In the genomic region with DNA sequence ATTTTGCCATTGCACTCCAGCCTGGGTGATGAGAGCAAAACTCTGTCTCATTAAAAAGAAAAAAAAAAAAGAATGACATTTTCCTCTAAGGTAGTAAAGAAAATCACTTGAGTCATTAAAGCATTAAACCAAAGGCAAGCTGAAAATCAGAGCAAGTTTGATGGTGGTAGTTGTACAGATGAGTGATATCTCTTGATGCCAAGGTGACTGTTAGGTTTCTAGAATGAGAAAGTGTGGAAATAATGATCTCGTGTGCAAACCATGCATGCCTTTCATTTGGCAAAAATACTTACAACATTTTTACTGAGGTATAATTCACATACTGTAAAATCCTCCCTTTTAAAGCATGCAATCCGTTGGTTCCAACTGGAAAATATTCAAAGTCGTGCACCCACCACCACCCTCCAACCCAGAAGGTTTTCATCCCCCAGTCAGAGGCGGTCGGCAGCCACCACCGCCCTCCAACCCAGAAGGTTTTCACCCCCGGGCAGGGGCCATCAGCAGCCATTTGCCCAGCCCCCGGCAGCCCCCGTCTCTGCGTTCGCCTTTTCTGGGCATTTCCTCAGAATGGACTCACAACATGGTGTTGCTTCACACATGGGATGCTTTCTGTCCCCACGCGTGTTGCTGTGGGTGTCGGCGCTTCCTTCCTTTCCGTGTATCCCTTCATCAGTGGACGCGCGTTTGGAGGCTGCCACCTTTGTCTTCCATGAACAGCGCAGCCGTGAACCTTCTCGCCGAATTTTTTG, we compare ENCODE assay signal across 20 cellular contexts.
DNase-seq lines count a peak whose midpoint lies in the region; ATAC-seq and TF ChIP-seq lines count a peak whose summit lies in the region.
"Had no signal": no experiment of that assay in that cellular context is flagged by ENCODE, and none has a peak within 500 bp of the region (broad histone marks: within the 10 kb centered on the region; RNA-seq: fewer than 3 reads in every experiment).

No MANE protein-coding gene starts in this region.

- no peak overlapping the region for H3K27ac ChIP-seq in vagina
- H3K27ac ChIP-seq in esophagus muscularis mucosa (replicated peaks in 1 of 4) = no peak overlapping the region
- H3K27ac ChIP-seq: hepatocyte, SJSA1 had no signal

- no peaks in the 10 kb centered on the region for H3K9me3 ChIP-seq in vagina
- no peaks in the 10 kb centered on the region for H3K9me3 ChIP-seq in esophagus muscularis mucosa
- H3K9me3 ChIP-seq: left lung, SJSA1, upper lobe of left lung had no signal

- ATAC-seq in stimulated activated naive CD8-positive, alpha-beta T cell treated with anti-CD3 and anti-CD28 coated beads, Interleukin-15, amount 100 ng/mL, for 72 hours = no peak
- no peak for ATAC-seq in WTC11
- no peak for ATAC-seq in left lobe of liver
- ATAC-seq in GM18498 (IDR thresholded peaks at IDR 0.05; ENCODE audit: unreplicated experiment) = no peak
- no peak for ATAC-seq in HG03432 (IDR thresholded peaks at IDR 0.05; ENCODE audit: unreplicated experiment)
- ATAC-seq: K562, left lung, natural killer cell had no signal

- H3K27ac Mint-ChIP-seq in stimulated activated naive CD8-positive, alpha-beta T cell treated with anti-CD3 and anti-CD28 coated beads, Interleukin-15, Interleukin-2, amounts not matched to agents 100 ng/mL and 50 ng/mL, for 24 hours = peak overlapping the region; percentile 63
- no peak overlapping the region for H3K27ac Mint-ChIP-seq in stimulated activated naive CD8-positive, alpha-beta T cell treated with anti-CD3 and anti-CD28 coated beads, Interleukin-15, amount 100 ng/mL, for 72 hours
- H3K27ac Mint-ChIP-seq in WTC11 = peak overlapping the region; percentile 57
- H3K27ac Mint-ChIP-seq: natural killer cell; stimulated activated effector memory CD8-positive, alpha-beta T cell treated with anti-CD3 and anti-CD28 coated beads, Interleukin-12 subunit alpha, Interleukin-12 subunit beta, amount 100 ng/mL, for 72 hours had no signal

- H3K4me3 Mint-ChIP-seq in stimulated activated naive CD8-positive, alpha-beta T cell treated with anti-CD3 and anti-CD28 coated beads, Interleukin-15, Interleukin-2, amounts not matched to agents 100 ng/mL and 50 ng/mL, for 24 hours = no peak overlapping the region
- no peak overlapping the region for H3K4me3 Mint-ChIP-seq in stimulated activated naive CD8-positive, alpha-beta T cell treated with anti-CD3 and anti-CD28 coated beads, Interleukin-15, amount 100 ng/mL, for 72 hours
- peak overlapping the region; percentile 5; the same call in 1 of the 2 replicates for H3K4me3 Mint-ChIP-seq in WTC11
- H3K4me3 Mint-ChIP-seq: natural killer cell; stimulated activated effector memory CD8-positive, alpha-beta T cell treated with anti-CD3 and anti-CD28 coated beads, Interleukin-12 subunit alpha, Interleukin-12 subunit beta, amount 100 ng/mL, for 72 hours had no signal

- H3K36me3 ChIP-seq in vagina (no peaks in the 10 kb centered on the region), esophagus muscularis mucosa (peaks cover 0 to 2% (median under 1%) of the 10 kb centered on the region in 4 donors)
- H3K36me3 ChIP-seq: SJSA1 had no signal

- H3K4me3 ChIP-seq in vagina = no peak overlapping the region
- H3K4me3 ChIP-seq in esophagus muscularis mucosa = no peak overlapping the region
- H3K4me3 ChIP-seq: dorsolateral prefrontal cortex, hepatocyte, K562, left lung, SJSA1, upper lobe of left lung had no signal

- intact Hi-C loops in vagina (cut with DNase I) (no loop called here), esophagus muscularis mucosa (cut with DNase I) (no loop called here)

- CTCF ChIA-PET in WTC11 (lab: Charles Lee) = no interaction called here

- DNase-seq in stimulated activated naive CD8-positive, alpha-beta T cell treated with anti-CD3 and anti-CD28 coated beads, Interleukin-15, amount 100 ng/mL, for 72 hours = no peak
- peak; percentile 12 for DNase-seq in WTC11 (ENCODE audit: low spot score)
- DNase-seq in left lobe of liver (ENCODE audit: low spot score) = peak; percentile 39
- peak; percentile 81 for DNase-seq in vagina (ENCODE audit: extremely low spot score in 2 of 2)
- no peak for DNase-seq in esophagus muscularis mucosa (ENCODE audit: extremely low spot score)
- DNase-seq: activated gamma-delta T cell, Calu3, dorsolateral prefrontal cortex, left lung, natural killer cell, NCI-H1092 treated with DMSO at 0.1 percent for 48 hours, NCI-H2227 treated with DMSO at 0.1 percent for 48 hours, upper lobe of left lung had no signal

- no peaks in the 10 kb centered on the region for H3K36me3 Mint-ChIP-seq in stimulated activated naive CD8-positive, alpha-beta T cell treated with anti-CD3 and anti-CD28 coated beads, Interleukin-15, Interleukin-2, amounts not matched to agents 100 ng/mL and 50 ng/mL, for 24 hours (ENCODE audit: low read depth)
- peaks cover 9% of the 10 kb centered on the region for H3K36me3 Mint-ChIP-seq in WTC11
- H3K36me3 Mint-ChIP-seq: natural killer cell; stimulated activated effector memory CD8-positive, alpha-beta T cell treated with anti-CD3 and anti-CD28 coated beads, Interleukin-12 subunit alpha, Interleukin-12 subunit beta, amount 100 ng/mL, for 72 hours had no signal

- no peak for TF ChIP-seq CTCF in WTC11 (IDR thresholded peaks at IDR 0.05)
- no peak for TF ChIP-seq CTCF in vagina (IDR thresholded peaks at IDR 0.05)
- TF ChIP-seq CTCF in esophagus muscularis mucosa (IDR thresholded peaks at IDR 0.05) = no peak

- POLR2A ChIA-PET in WTC11 (lab: Charles Lee) = no interaction called here

- H3K4me1 ChIP-seq in vagina (peaks cover 31% of the 10 kb centered on the region), esophagus muscularis mucosa (peaks cover 17 to 29% (median 23%) of the 10 kb centered on the region in 4 donors)

- H3K27me3 Mint-ChIP-seq in stimulated activated naive CD8-positive, alpha-beta T cell treated with anti-CD3 and anti-CD28 coated beads, Interleukin-15, Interleukin-2, amounts not matched to agents 100 ng/mL and 50 ng/mL, for 24 hours = no peaks in the 10 kb centered on the region
- no peaks in the 10 kb centered on the region for H3K27me3 Mint-ChIP-seq in stimulated activated naive CD8-positive, alpha-beta T cell treated with anti-CD3 and anti-CD28 coated beads, Interleukin-15, amount 100 ng/mL, for 72 hours
- H3K27me3 Mint-ChIP-seq in WTC11 (ENCODE audit: low read depth) = no peaks in the 10 kb centered on the region

- H3K27me3 ChIP-seq in vagina (no peaks in the 10 kb centered on the region), esophagus muscularis mucosa (no peaks in the 10 kb centered on the region)
- H3K27me3 ChIP-seq: dorsolateral prefrontal cortex, hepatocyte, left lung, SJSA1, upper lobe of left lung had no signal

- no peak for TF ChIP-seq EP300 in esophagus muscularis mucosa (IDR thresholded peaks at IDR 0.05)

- 90% methylated on average over 23 of the region's 23 CpGs for WGBS in esophagus muscularis mucosa

- H3K9me3 Mint-ChIP-seq in stimulated activated naive CD8-positive, alpha-beta T cell treated with anti-CD3 and anti-CD28 coated beads, Interleukin-15, Interleukin-2, amounts not matched to agents 100 ng/mL and 50 ng/mL, for 24 hours = no peaks in the 10 kb centered on the region
- no peaks in the 10 kb centered on the region for H3K9me3 Mint-ChIP-seq in stimulated activated naive CD8-positive, alpha-beta T cell treated with anti-CD3 and anti-CD28 coated beads, Interleukin-15, amount 100 ng/mL, for 72 hours
- peaks cover 2% of the 10 kb centered on the region; the same call in 1 of the 2 replicates for H3K9me3 Mint-ChIP-seq in WTC11
- H3K9me3 Mint-ChIP-seq: natural killer cell; stimulated activated effector memory CD8-positive, alpha-beta T cell treated with anti-CD3 and anti-CD28 coated beads, Interleukin-12 subunit alpha, Interleukin-12 subunit beta, amount 100 ng/mL, for 72 hours had no signal

- no peak for TF ChIP-seq POLR2A in vagina (IDR thresholded peaks at IDR 0.05)
- TF ChIP-seq POLR2A in esophagus muscularis mucosa (IDR thresholded peaks at IDR 0.05; ENCODE audit: low read depth) = no peak

- peaks cover 6% of the 10 kb centered on the region for H3K4me1 Mint-ChIP-seq in stimulated activated naive CD8-positive, alpha-beta T cell treated with anti-CD3 and anti-CD28 coated beads, Interleukin-15, Interleukin-2, amounts not matched to agents 100 ng/mL and 50 ng/mL, for 24 hours (ENCODE audit: low read depth)
- peaks cover 38% of the 10 kb centered on the region for H3K4me1 Mint-ChIP-seq in stimulated activated naive CD8-positive, alpha-beta T cell treated with anti-CD3 and anti-CD28 coated beads, Interleukin-15, amount 100 ng/mL, for 72 hours
- peaks cover 55% of the 10 kb centered on the region for H3K4me1 Mint-ChIP-seq in WTC11

TF ChIP-seq in WTC11, 78 proteins besides CTCF, POLR2A, EP300 and RAD21 (continues in another document):
- TF ChIP-seq SOX15 (CRISPR knock-in tag; IDR thresholded peaks at IDR 0.05) (no peak), MXD4 (CRISPR knock-in tag; IDR thresholded peaks at IDR 0.05; ENCODE audit: borderline replicate concordance) (no peak), ESRRA (CRISPR knock-in tag; IDR thresholded peaks at IDR 0.05; ENCODE audit: borderline replicate concordance) (no peak), GTF2I (CRISPR knock-in tag; conservative IDR thresholded peaks at IDR 0.05) (no peak), GRHL2 (CRISPR knock-in tag; IDR thresholded peaks at IDR 0.05; ENCODE audit: insufficient replicate concordance, severe bottlenecking) (no peak), SP1 (CRISPR knock-in tag; conservative IDR thresholded peaks at IDR 0.05) (no peak), PRRX2 (CRISPR knock-in tag; IDR thresholded peaks at IDR 0.05) (no peak), IRF2 (CRISPR knock-in tag; IDR thresholded peaks at IDR 0.05; ENCODE audit: borderline replicate concordance, low read depth) (no peak), TEAD1 (CRISPR knock-in tag; IDR thresholded peaks at IDR 0.05) (no peak), ZNF263 (CRISPR knock-in tag; IDR thresholded peaks at IDR 0.05; ENCODE audit: low read depth) (no peak), SMAD3 (CRISPR knock-in tag; IDR thresholded peaks at IDR 0.05; ENCODE audit: borderline replicate concordance) (no peak)
- TF ChIP-seq, protein P1, sequence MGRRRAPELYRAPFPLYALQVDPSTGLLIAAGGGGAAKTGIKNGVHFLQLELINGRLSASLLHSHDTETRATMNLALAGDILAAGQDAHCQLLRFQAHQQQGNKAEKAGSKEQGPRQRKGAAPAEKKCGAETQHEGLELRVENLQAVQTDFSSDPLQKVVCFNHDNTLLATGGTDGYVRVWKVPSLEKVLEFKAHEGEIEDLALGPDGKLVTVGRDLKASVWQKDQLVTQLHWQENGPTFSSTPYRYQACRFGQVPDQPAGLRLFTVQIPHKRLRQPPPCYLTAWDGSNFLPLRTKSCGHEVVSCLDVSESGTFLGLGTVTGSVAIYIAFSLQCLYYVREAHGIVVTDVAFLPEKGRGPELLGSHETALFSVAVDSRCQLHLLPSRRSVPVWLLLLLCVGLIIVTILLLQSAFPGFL (CRISPR knock-in tag; IDR thresholded peaks at IDR 0.05; ENCODE audit: borderline replicate concordance) = no peak
- TF ChIP-seq, protein P2, sequence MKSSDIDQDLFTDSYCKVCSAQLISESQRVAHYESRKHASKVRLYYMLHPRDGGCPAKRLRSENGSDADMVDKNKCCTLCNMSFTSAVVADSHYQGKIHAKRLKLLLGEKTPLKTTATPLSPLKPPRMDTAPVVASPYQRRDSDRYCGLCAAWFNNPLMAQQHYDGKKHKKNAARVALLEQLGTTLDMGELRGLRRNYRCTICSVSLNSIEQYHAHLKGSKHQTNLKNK (CRISPR knock-in tag; IDR thresholded peaks at IDR 0.05) = no peak

Comparison
In these comparisons a context has a peak if more than half of its experiments do, and no peak if none do; other contexts are left out.
1. H3K27ac Mint-ChIP-seq: peak in stimulated activated naive CD8-positive, alpha-beta T cell treated with anti-CD3 and anti-CD28 coated beads, Interleukin-15, Interleukin-2, amounts not matched to agents 100 ng/mL and 50 ng/mL, for 24 hours (single experiment) and WTC11 (single experiment); none in stimulated activated naive CD8-positive, alpha-beta T cell treated with anti-CD3 and anti-CD28 coated beads, Interleukin-15, amount 100 ng/mL, for 72 hours (0 of 2).
2. DNase-seq: peak in WTC11 (single experiment), left lobe of liver (single experiment) and vagina (2 of 2); none in stimulated activated naive CD8-positive, alpha-beta T cell treated with anti-CD3 and anti-CD28 coated beads, Interleukin-15, amount 100 ng/mL, for 72 hours (0 of 2) and esophagus muscularis mucosa (single experiment).